In genomic region chr4:177339794-177340374, GRCh38 we compare ENCODE assay signal across 8 cellular contexts. TPM values are rescaled to one million over a fixed set of nuclear protein-coding genes. Genes with fewer than 3 reads are reported as not detected.
DNase-seq lines count a peak whose midpoint lies in the region; ATAC-seq and TF ChIP-seq lines count a peak whose summit lies in the region.
"Had no signal": no experiment of that assay in that cellular context is flagged by ENCODE, and none has a peak within 500 bp of the region (broad histone marks: within the 10 kb centered on the region; RNA-seq: fewer than 3 reads in every experiment).

No MANE protein-coding gene starts in this region.

- no peak overlapping the region for H3K27ac Mint-ChIP-seq in neural progenitor cell
- H3K27ac Mint-ChIP-seq: dendritic cell treated with granulocyte-macrophage colony-stimulating factor and Interleukin-4, amounts not matched to agents 40 ng/mL and 50 ng/mL, for 4 days had no signal

- H3K36me3 ChIP-seq in RWPE2 (ENCODE audit: low read depth), result peaks cover 74% of the 10 kb centered on the region
- H3K36me3 ChIP-seq in neural progenitor cell, result peaks cover 6% of the 10 kb centered on the region

- no peak overlapping the region for H3K27ac ChIP-seq in RWPE2 (ENCODE audit: poor library complexity, severe bottlenecking)
- H3K27ac ChIP-seq in neural progenitor cell, result no peak overlapping the region

- no peaks in the 10 kb centered on the region for H3K79me2 ChIP-seq in neural progenitor cell (ENCODE audit: low read depth)

- no peak overlapping the region for H3K4me2 ChIP-seq in neural progenitor cell

- no peaks in the 10 kb centered on the region for H3K9me3 Mint-ChIP-seq in neural progenitor cell
- H3K9me3 Mint-ChIP-seq: dendritic cell treated with granulocyte-macrophage colony-stimulating factor and Interleukin-4, amounts not matched to agents 40 ng/mL and 50 ng/mL, for 4 days had no signal

- no peak overlapping the region for H3K4me3 Mint-ChIP-seq in neural progenitor cell
- H3K4me3 Mint-ChIP-seq: dendritic cell treated with granulocyte-macrophage colony-stimulating factor and Interleukin-4, amounts not matched to agents 40 ng/mL and 50 ng/mL, for 4 days had no signal

- H3K4me1 Mint-ChIP-seq in neural progenitor cell, result no peaks in the 10 kb centered on the region

- H3K27me3 ChIP-seq in RWPE2 (ENCODE audit: insufficient read depth, poor library complexity, severe bottlenecking) (no peaks in the 10 kb centered on the region), neural progenitor cell (no peaks in the 10 kb centered on the region)

- DNase-seq in GM04503 (ENCODE audit: low read depth) (peak; percentile 10), RWPE2 (ENCODE audit: low spot score) (no peak), epithelial cell of proximal tubule (ENCODE audit: low read depth) (peak; percentile 13), neural progenitor cell (ENCODE audit: low spot score) (no peak)
- DNase-seq in stimulated activated CD4-positive, alpha-beta T cell treated with anti-CD3 and anti-CD28 coated beads, Interleukin-2, amount 100 ng/mL, for 48 hours, result no peak

- no peaks in the 10 kb centered on the region for H3K4me1 ChIP-seq in RWPE2 (ENCODE audit: insufficient read depth, poor library complexity, severe bottlenecking)
- H3K4me1 ChIP-seq in neural progenitor cell, result no peaks in the 10 kb centered on the region

- no peaks in the 10 kb centered on the region for H3K9me3 ChIP-seq in RWPE2 (ENCODE audit: severe bottlenecking)
- no peaks in the 10 kb centered on the region for H3K9me3 ChIP-seq in neural progenitor cell (ENCODE audit: low read depth)

- no peak overlapping the region for H2AFZ ChIP-seq in neural progenitor cell (replicated peaks)

- H3K9ac ChIP-seq in neural progenitor cell, result no peak overlapping the region

- no peaks in the 10 kb centered on the region for H4K20me1 ChIP-seq in neural progenitor cell (ENCODE audit: low read depth)

- H3F3A ChIP-seq in neural progenitor cell (ENCODE audit: low read depth), result no peaks in the 10 kb centered on the region

- no peaks in the 10 kb centered on the region for H3K27me3 Mint-ChIP-seq in neural progenitor cell (ENCODE audit: insufficient read depth, low read depth)
- H3K27me3 Mint-ChIP-seq: dendritic cell treated with granulocyte-macrophage colony-stimulating factor and Interleukin-4, amounts not matched to agents 40 ng/mL and 50 ng/mL, for 4 days had no signal

- ATAC-seq in GM19452 (IDR thresholded peaks at IDR 0.05; ENCODE audit: unreplicated experiment) (peak; percentile 99), HG03378 (IDR thresholded peaks at IDR 0.05; ENCODE audit: unreplicated experiment) (peak; percentile 99), RWPE2 (ENCODE audit: low read depth) (peak; percentile 74)

- H3K4me3 ChIP-seq in RWPE2 (ENCODE audit: severe bottlenecking) (no peak overlapping the region), epithelial cell of proximal tubule (ENCODE audit: low read depth, low read length) (no peak overlapping the region), neural progenitor cell (no peak overlapping the region)

- peaks cover 19% of the 10 kb centered on the region for H3K36me3 Mint-ChIP-seq in neural progenitor cell

- TF ChIP-seq CTCF in RWPE2 (IDR thresholded peaks at IDR 0.05; ENCODE audit: poor library complexity, severe bottlenecking), result peak; percentile 81
- TF ChIP-seq CTCF in epithelial cell of proximal tubule (conservative IDR thresholded peaks at IDR 0.05; ENCODE audit: low read depth, low read length), result peak; percentile 76
- TF ChIP-seq CTCF in neural progenitor cell (IDR thresholded peaks at IDR 0.05), result peak; percentile 63

RNA-seq across cellular contexts. Expression of gene NEIL3, which starts 30.2 kb away (rescaled TPM):
- total RNA-seq in epithelial cell of proximal tubule (7.8 and 18.2 TPM in 2 replicates), neural progenitor cell (ENCODE audit: low replicate concordance) (21.3 and 26.3 TPM in 2 replicates)

Comparison
In these comparisons a context has a peak if more than half of its experiments do, and no peak if none do; other contexts are left out.
1. DNase-seq: peak in GM04503 (single experiment) and epithelial cell of proximal tubule (single experiment); none in RWPE2 (single experiment), neural progenitor cell (single experiment) and stimulated activated CD4-positive, alpha-beta T cell treated with anti-CD3 and anti-CD28 coated beads, Interleukin-2, amount 100 ng/mL, for 48 hours (0 of 2).
2. Peak in every context shown above with its lines, with median percentiles within 50 percentile points of each other: ATAC-seq and CTCF ChIP-seq.